ENCODE assay signal across 29 cellular contexts in the genomic region with DNA sequence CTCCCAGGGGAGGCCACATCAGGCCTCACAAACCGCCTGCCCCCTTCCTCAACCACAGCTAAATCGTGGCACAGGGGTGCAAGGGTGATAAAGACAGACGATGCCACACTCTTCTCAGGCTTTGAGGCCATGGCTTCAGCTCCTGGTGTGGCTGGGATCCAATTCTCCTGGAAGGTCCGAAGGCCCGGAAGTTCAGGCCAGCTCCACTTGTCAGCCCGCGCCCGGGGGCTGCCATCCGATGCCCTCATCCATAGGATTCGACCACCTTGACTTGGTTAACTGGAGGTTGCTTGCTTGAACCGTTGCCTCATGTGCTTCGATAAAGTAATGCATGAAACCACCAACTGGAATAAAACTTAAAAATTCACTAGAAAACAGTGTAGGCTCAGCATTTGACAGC. TPM values are rescaled to one million over a fixed set of nuclear protein-coding genes. Genes with fewer than 3 reads are reported as not detected.
"Had no signal": no experiment of that assay in that cellular context is flagged by ENCODE, and none has a peak within 500 bp of the region (broad histone marks: within the 10 kb centered on the region; RNA-seq: fewer than 3 reads in every experiment).

No MANE protein-coding gene starts in this region.

- H3K36me3 Mint-ChIP-seq: stimulated activated effector memory CD8-positive, alpha-beta T cell treated with anti-CD3 and anti-CD28 coated beads, Interleukin-12 subunit alpha, Interleukin-12 subunit beta, amount 100 ng/mL, for 72 hours; stimulated activated memory B cell treated with anti-CD40 and anti-IgM and Interleukin-4, amounts not matched to agents 10 μg/mL and 1 μg/mL and 100 μg/mL, for 72 hours; stimulated activated naive B cell treated with anti-CD40 and anti-IgM and Interleukin-4, amounts not matched to agents 10 μg/mL and 1 μg/mL and 100 μg/mL, for 72 hours; type B pancreatic cell had no signal

- H3K4me3 Mint-ChIP-seq: stimulated activated effector memory CD8-positive, alpha-beta T cell treated with anti-CD3 and anti-CD28 coated beads, Interleukin-12 subunit alpha, Interleukin-12 subunit beta, amount 100 ng/mL, for 72 hours; stimulated activated memory B cell treated with anti-CD40 and anti-IgM and Interleukin-4, amounts not matched to agents 10 μg/mL and 1 μg/mL and 100 μg/mL, for 72 hours; stimulated activated naive B cell treated with anti-CD40 and anti-IgM and Interleukin-4, amounts not matched to agents 10 μg/mL and 1 μg/mL and 100 μg/mL, for 72 hours; stimulated activated naive CD8-positive, alpha-beta T cell treated with anti-CD3 and anti-CD28 coated beads, Interleukin-15, amount 100 ng/mL, for 72 hours; stimulated activated naive CD8-positive, alpha-beta T cell treated with anti-CD3 and anti-CD28 coated beads, Interleukin-15, Interleukin-2, amounts not matched to agents 100 ng/mL and 50 ng/mL, for 24 hours; type B pancreatic cell had no signal

- DNase-seq: stimulated activated CD4-positive, alpha-beta T cell treated with anti-CD3 and anti-CD28 coated beads, Interleukin-2, amount 100 ng/mL, for 48 hours; stimulated activated CD4-positive, alpha-beta T cell treated with anti-CD3 and anti-CD28 coated beads, Interleukin-4, amount 100 ng/mL, for 1 hour; stimulated activated CD4-positive, alpha-beta T cell treated with anti-CD3 and anti-CD28 coated beads, Interleukin-4, amount 100 ng/mL, for 24 hours; stimulated activated CD4-positive, alpha-beta T cell treated with anti-CD3 and anti-CD28 coated beads, Interleukin-4, amount 100 ng/mL, for 4 hours; stimulated activated CD8-positive, alpha-beta memory T cell treated with anti-CD3 and anti-CD28 coated beads, Interleukin-4, amount 100 ng/mL, for 48 hours; stimulated activated naive B cell treated with anti-CD40 and anti-IgM and Interleukin-4, amounts not matched to agents 10 μg/mL and 1 μg/mL and 100 μg/mL, for 72 hours; stimulated activated naive CD4-positive, alpha-beta T cell; stimulated activated naive CD4-positive, alpha-beta T cell treated with Interleukin-2 at 50 U/mL for 16 hours; stimulated activated naive CD8-positive, alpha-beta T cell treated with anti-CD3 and anti-CD28 coated beads, Interleukin-15, amount 100 ng/mL, for 72 hours; stimulated activated naive CD8-positive, alpha-beta T cell treated with anti-CD3 and anti-CD28 coated beads, Interleukin-15, Interleukin-2, amounts not matched to agents 100 U/mL and 50 U/mL, for 24 hours; stomach; substantia nigra; testis; thyroid gland; tibial artery; transverse colon; trophoblast cell; upper lobe of right lung; uterus had no signal

- H3K9me3 Mint-ChIP-seq: stimulated activated effector memory CD8-positive, alpha-beta T cell treated with anti-CD3 and anti-CD28 coated beads, Interleukin-12 subunit alpha, Interleukin-12 subunit beta, amount 100 ng/mL, for 72 hours; stimulated activated memory B cell treated with anti-CD40 and anti-IgM and Interleukin-4, amounts not matched to agents 10 μg/mL and 1 μg/mL and 100 μg/mL, for 72 hours; stimulated activated naive B cell treated with anti-CD40 and anti-IgM and Interleukin-4, amounts not matched to agents 10 μg/mL and 1 μg/mL and 100 μg/mL, for 72 hours; stimulated activated naive CD8-positive, alpha-beta T cell treated with anti-CD3 and anti-CD28 coated beads, Interleukin-15, amount 100 ng/mL, for 72 hours; stimulated activated naive CD8-positive, alpha-beta T cell treated with anti-CD3 and anti-CD28 coated beads, Interleukin-15, Interleukin-2, amounts not matched to agents 100 ng/mL and 50 ng/mL, for 24 hours; type B pancreatic cell had no signal

- H3K4me1 Mint-ChIP-seq: stimulated activated effector memory CD8-positive, alpha-beta T cell treated with anti-CD3 and anti-CD28 coated beads, Interleukin-12 subunit alpha, Interleukin-12 subunit beta, amount 100 ng/mL, for 72 hours; stimulated activated memory B cell treated with anti-CD40 and anti-IgM and Interleukin-4, amounts not matched to agents 10 μg/mL and 1 μg/mL and 100 μg/mL, for 72 hours; stimulated activated naive B cell treated with anti-CD40 and anti-IgM and Interleukin-4, amounts not matched to agents 10 μg/mL and 1 μg/mL and 100 μg/mL, for 72 hours; stimulated activated naive CD8-positive, alpha-beta T cell treated with anti-CD3 and anti-CD28 coated beads, Interleukin-15, amount 100 ng/mL, for 72 hours had no signal

- ATAC-seq: stimulated activated effector memory CD8-positive, alpha-beta T cell treated with anti-CD3 and anti-CD28 coated beads, Interleukin-12 subunit alpha, Interleukin-12 subunit beta, amount 100 ng/mL, for 72 hours; stimulated activated memory B cell treated with anti-CD40 and anti-IgM and Interleukin-4, amounts not matched to agents 10 μg/mL and 1 μg/mL and 100 μg/mL, for 72 hours; stimulated activated naive B cell treated with anti-CD40 and anti-IgM and Interleukin-4, amounts not matched to agents 10 μg/mL and 1 μg/mL and 100 μg/mL, for 72 hours; stimulated activated naive CD8-positive, alpha-beta T cell treated with anti-CD3 and anti-CD28 coated beads, Interleukin-15, amount 100 ng/mL, for 72 hours; stimulated activated naive CD8-positive, alpha-beta T cell treated with anti-CD3 and anti-CD28 coated beads, Interleukin-15, Interleukin-2, amounts not matched to agents 100 U/mL and 50 U/mL, for 24 hours; upper lobe of right lung had no signal

- H3K27ac Mint-ChIP-seq: stimulated activated effector memory CD8-positive, alpha-beta T cell treated with anti-CD3 and anti-CD28 coated beads, Interleukin-12 subunit alpha, Interleukin-12 subunit beta, amount 100 ng/mL, for 72 hours; stimulated activated memory B cell treated with anti-CD40 and anti-IgM and Interleukin-4, amounts not matched to agents 10 μg/mL and 1 μg/mL and 100 μg/mL, for 72 hours; stimulated activated naive B cell treated with anti-CD40 and anti-IgM and Interleukin-4, amounts not matched to agents 10 μg/mL and 1 μg/mL and 100 μg/mL, for 72 hours; stimulated activated naive CD8-positive, alpha-beta T cell treated with anti-CD3 and anti-CD28 coated beads, Interleukin-15, amount 100 ng/mL, for 72 hours; stimulated activated naive CD8-positive, alpha-beta T cell treated with anti-CD3 and anti-CD28 coated beads, Interleukin-15, Interleukin-2, amounts not matched to agents 100 ng/mL and 50 ng/mL, for 24 hours; type B pancreatic cell had no signal

- H3K27me3 Mint-ChIP-seq: stimulated activated memory B cell treated with anti-CD40 and anti-IgM and Interleukin-4, amounts not matched to agents 10 μg/mL and 1 μg/mL and 100 μg/mL, for 72 hours; stimulated activated naive B cell treated with anti-CD40 and anti-IgM and Interleukin-4, amounts not matched to agents 10 μg/mL and 1 μg/mL and 100 μg/mL, for 72 hours; stimulated activated naive CD8-positive, alpha-beta T cell treated with anti-CD3 and anti-CD28 coated beads, Interleukin-15, amount 100 ng/mL, for 72 hours; stimulated activated naive CD8-positive, alpha-beta T cell treated with anti-CD3 and anti-CD28 coated beads, Interleukin-15, Interleukin-2, amounts not matched to agents 100 ng/mL and 50 ng/mL, for 24 hours had no signal

RNA-seq across cellular contexts. Expression of a gene that starts 8.2 kb away (rescaled TPM):
- total RNA-seq: stomach, suprapubic skin, temporal lobe, thoracic aorta, transverse colon, upper lobe of right lung, ureter, urinary bladder, uterus, vagina had no signal
